Comparison of ENCODE assay signal across 19 cellular contexts in the genomic region with DNA sequence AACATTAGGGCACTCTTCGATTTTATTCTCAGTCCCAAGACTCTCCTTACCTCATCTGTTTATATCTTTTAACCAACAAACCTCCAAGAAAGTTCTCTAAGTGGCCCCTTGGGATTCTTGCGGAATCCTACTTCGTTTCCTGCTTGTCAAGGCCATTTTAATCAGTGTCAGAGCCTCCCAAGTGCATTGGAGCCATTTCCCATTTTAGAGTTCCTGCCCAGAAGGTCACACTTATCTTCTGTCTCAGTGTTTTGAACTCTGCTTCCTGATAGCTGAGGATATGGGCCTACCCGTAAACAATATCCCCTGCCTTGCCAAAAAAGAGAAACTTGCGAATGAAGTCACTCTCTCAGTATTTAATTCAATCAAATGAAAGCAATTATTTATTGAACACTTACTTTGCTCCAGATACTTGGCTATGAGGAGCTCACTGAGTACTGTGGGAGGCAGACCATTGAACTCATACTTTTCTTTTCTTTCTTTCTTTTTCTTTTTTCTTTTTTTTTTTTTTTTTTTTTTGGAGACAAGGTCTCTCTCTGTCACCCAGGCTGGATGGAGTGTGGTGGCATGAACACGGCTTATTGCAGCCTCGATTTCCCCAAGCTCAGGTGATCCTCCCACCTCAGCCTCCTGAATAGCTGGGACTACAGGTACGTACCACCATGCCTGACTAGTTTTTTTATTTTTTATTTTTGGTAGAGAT. TPM values are rescaled to one million over a fixed set of nuclear protein-coding genes. Genes with fewer than 3 reads are reported as not detected.
DNase-seq lines count a peak whose midpoint lies in the region; ATAC-seq and TF ChIP-seq lines count a peak whose summit lies in the region.
"Had no signal": no experiment of that assay in that cellular context is flagged by ENCODE, and none has a peak within 500 bp of the region (broad histone marks: within the 10 kb centered on the region; RNA-seq: fewer than 3 reads in every experiment).

No MANE protein-coding gene starts in this region.

- H3K56ac ChIP-seq in IMR-90 (ENCODE audit: extremely low read depth, insufficient read depth, low read length) = no peak overlapping the region

- no peak overlapping the region for H2BK15ac ChIP-seq in IMR-90 (ENCODE audit: low read depth, low read length)

- no peaks in the 10 kb centered on the region for H3K36me3 ChIP-seq in IMR-90 (ENCODE audit: control insufficient read depth, insufficient read depth, low read length)
- H3K36me3 ChIP-seq: brain microvascular endothelial cell, spleen had no signal

- no peak overlapping the region for H3K23ac ChIP-seq in IMR-90 (ENCODE audit: low read depth, low read length)

- H3K4ac ChIP-seq in IMR-90 (ENCODE audit: low read depth, low read length) = no peak overlapping the region

- no peak overlapping the region for H3K4me2 ChIP-seq in IMR-90 (ENCODE audit: low read depth, low read length)

- no peak overlapping the region for H2AK9ac ChIP-seq in IMR-90 (replicated peaks; ENCODE audit: low read depth, low read length, poor library complexity)

- no peak for TF ChIP-seq RAD21 in IMR-90 (IDR thresholded peaks at IDR 0.05; ENCODE audit: low read length)

- no peak overlapping the region for H3K9ac ChIP-seq in IMR-90 (ENCODE audit: low read depth, low read length)

- H4K8ac ChIP-seq in IMR-90 (ENCODE audit: low read depth in 2 of 2, low read length in 2 of 2) = no peak overlapping the region

- no peak overlapping the region for H2BK5ac ChIP-seq in IMR-90 (ENCODE audit: low read depth, low read length, poor library complexity, severe bottlenecking)

- in situ Hi-C loops in IMR-90 (cut with MboI; ENCODE audit: low sequenced_read_pairs) = no loop called here

- no peak overlapping the region for H2BK120ac ChIP-seq in IMR-90 (ENCODE audit: low read depth, low read length)

- no peak overlapping the region for H3K18ac ChIP-seq in IMR-90 (ENCODE audit: low read depth, low read length)

- no peak overlapping the region for H2BK20ac ChIP-seq in IMR-90 (ENCODE audit: low read depth, low read length)

- peak; percentile 17; the same call in 1 of the 2 replicates for ATAC-seq in IMR-90 (ENCODE audit: low read depth)
- ATAC-seq in SK-N-SH treated with all-trans-retinoic acid at 6 μM for 48 hours = no peak
- ATAC-seq: naive thymus-derived CD4-positive, alpha-beta T cell had no signal

- dilution Hi-C loops in IMR-90 (cut with HindIII; ENCODE audit: low sequenced_read_pairs, unreplicated experiment) = no loop called here

- H3K27me3 ChIP-seq in IMR-90 (ENCODE audit: control insufficient read depth, insufficient read depth, low read length) (no peaks in the 10 kb centered on the region; the same call in 1 of the 2 replicates), dorsolateral prefrontal cortex (no peaks in the 10 kb centered on the region)
- H3K27me3 ChIP-seq: brain microvascular endothelial cell had no signal

- no peaks in the 10 kb centered on the region for H3K9me1 ChIP-seq in IMR-90 (ENCODE audit: insufficient read depth, low read length)

- POLR2A ChIA-PET in IMR-90 (lab: Charles Lee; ENCODE audit: unreplicated experiment) = no interaction called here

- no peak overlapping the region for H3K14ac ChIP-seq in IMR-90 (replicated peaks; ENCODE audit: low read depth, low read length)

- no peak overlapping the region for H2AK5ac ChIP-seq in IMR-90 (ENCODE audit: low read depth, low read length)

- H3K4me3 ChIP-seq in IMR-90 (ENCODE audit: insufficient read depth, low read depth, low read length) (no peak overlapping the region), choroid plexus epithelial cell (ENCODE audit: low read depth, low read length) (no peak overlapping the region), dorsolateral prefrontal cortex (no peak overlapping the region)
- H3K4me3 ChIP-seq: spleen had no signal

- H2AFZ ChIP-seq in IMR-90 (replicated peaks; ENCODE audit: low read length, poor library complexity) = no peak overlapping the region

- H4K5ac ChIP-seq in IMR-90 (ENCODE audit: low read depth, low read length) = no peak overlapping the region

- H3K27ac ChIP-seq in IMR-90 (ENCODE audit: insufficient read depth, low read length) (no peak overlapping the region), dorsolateral prefrontal cortex (peak overlapping the region in 1 of 59 donors; percentile 44)
- H3K27ac ChIP-seq: brain microvascular endothelial cell had no signal

- CTCF ChIA-PET in IMR-90 (lab: Yijun Ruan, JAX) = interaction anchor here (0.7 to 0.8 kb wide), 2 partner anchors 20 to 25 kb away, joined by 8 to 10 read pairs; no protein-coding TSS in a partner anchor

- intact Hi-C loops in IMR-90 (cut with micrococcal nuclease) (no loop called here), dorsolateral prefrontal cortex (cut with DNase I) (no loop called here)

- DNase-seq in IMR-90 = peak; percentile 15
- DNase-seq in choroid plexus epithelial cell (ENCODE audit: low read depth) = peak; percentile 58
- peak; percentile 49 for DNase-seq in left kidney (ENCODE audit: low read depth, low spot score)
- peak; percentile 46 for DNase-seq in pulmonary artery endothelial cell (ENCODE audit: low read depth, low spot score)
- DNase-seq in AG08395 (ENCODE audit: low spot score) = no peak
- no peak for DNase-seq in nucleus accumbens (lab: John Stamatoyannopoulos, UW)
- DNase-seq in dorsolateral prefrontal cortex = no peak
- DNase-seq: activated naive CD8-positive, alpha-beta T cell treated with anti-CD3 and anti-CD28 coated beads, Interleukin-2, amount 10 ng/mL, durations not matched to agents 7 days and 5 days; brain microvascular endothelial cell; DMS79; glutamatergic neuron; naive thymus-derived CD4-positive, alpha-beta T cell; NCI-H1436; NCI-H526 treated with DMSO at 0.1 percent for 48 hours; spleen; stimulated activated CD8-positive, alpha-beta memory T cell treated with anti-CD3 and anti-CD28 coated beads, Interleukin-4, amount 100 ng/mL, for 48 hours; substantia nigra; T-helper 2 cell had no signal

- TF ChIP-seq CTCF in IMR-90 (conservative IDR thresholded peaks at IDR 0.05; ENCODE audit: low read depth, low read length) (no peak), choroid plexus epithelial cell (conservative IDR thresholded peaks at IDR 0.05; ENCODE audit: low read depth, low read length) (no peak), dorsolateral prefrontal cortex (IDR thresholded peaks at IDR 0.05 in 54 of 56, conservative IDR thresholded peaks at IDR 0.05 in 2 of 56; ENCODE audit: low read depth in 1 of 56, partially characterized antibody in 56 of 56) (no peak)

- no TSS peak for BruUV-seq in IMR-90 (replicated peaks; lab: Mats Ljungman, UMichigan)

- no peak for TF ChIP-seq POLR2A in IMR-90 (IDR thresholded peaks at IDR 0.05; ENCODE audit: low read depth, low read length)

- H3K9me3 ChIP-seq in IMR-90 (ENCODE audit: control insufficient read depth, insufficient read depth, low read length) = no peaks in the 10 kb centered on the region
- H3K9me3 ChIP-seq: spleen had no signal

- H4K20me1 ChIP-seq in IMR-90 (ENCODE audit: insufficient read depth, low read length) = no peaks in the 10 kb centered on the region

- H3K79me1 ChIP-seq in IMR-90 (ENCODE audit: low read depth in 1 of 2, low read length in 2 of 2) = no peaks in the 10 kb centered on the region

- H4K91ac ChIP-seq in IMR-90 (ENCODE audit: insufficient read depth, low read depth, low read length) = no peak overlapping the region

- WGBS in IMR-90 (ENCODE audit: extremely low coverage in 2 of 2, insufficient read length in 1 of 2), 2 experiments = 47% methylated on average over 2 of the region's 8 CpGs; no CpG with 5 or more reads in 1 of the 2 experiments

- H3K4me1 ChIP-seq in IMR-90 (ENCODE audit: control insufficient read depth, insufficient read depth, low read length) = 0 out of 2 replicates have a peak, but pooled peaks cover 2% of the 10 kb centered on the region

TF ChIP-seq in IMR-90, 13 proteins besides CTCF, POLR2A, EP300 and RAD21:
- TF ChIP-seq MAZ (IDR thresholded peaks at IDR 0.05; ENCODE audit: borderline replicate concordance, low read depth, low read length) = no peak
- TF ChIP-seq FOS (IDR thresholded peaks at IDR 0.05; ENCODE audit: low read depth, low read length) = no peak
- no peak for TF ChIP-seq SMC3 (IDR thresholded peaks at IDR 0.05; ENCODE audit: low read depth, low read length)
- TF ChIP-seq, protein P1, sequence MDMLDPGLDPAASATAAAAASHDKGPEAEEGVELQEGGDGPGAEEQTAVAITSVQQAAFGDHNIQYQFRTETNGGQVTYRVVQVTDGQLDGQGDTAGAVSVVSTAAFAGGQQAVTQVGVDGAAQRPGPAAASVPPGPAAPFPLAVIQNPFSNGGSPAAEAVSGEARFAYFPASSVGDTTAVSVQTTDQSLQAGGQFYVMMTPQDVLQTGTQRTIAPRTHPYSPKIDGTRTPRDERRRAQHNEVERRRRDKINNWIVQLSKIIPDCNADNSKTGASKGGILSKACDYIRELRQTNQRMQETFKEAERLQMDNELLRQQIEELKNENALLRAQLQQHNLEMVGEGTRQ (IDR thresholded peaks at IDR 0.05; ENCODE audit: low read depth, low read length) = no peak

RNA-seq across cellular contexts. Expression of a gene that starts 5.7 kb away (rescaled TPM):
- total RNA-seq in IMR-90 (2012; rRNA removed) = under 0.01 and 0.18 TPM in 2 replicates
- polyA plus RNA-seq in IMR-90 (2012; rRNA removed) = 0.15 TPM in 1 of 2 replicates, not detected in the other
- polyA plus RNA-seq in IMR-90 (2012; cell fraction: cytosol; rRNA removed) = not detected in 2 replicates
- polyA plus RNA-seq in IMR-90 (2012; cell fraction: nucleus; rRNA removed; ENCODE audit: low replicate concordance) = 0.07 TPM in 1 of 2 replicates, not detected in the other
- 0.07 and 1.4 TPM in 2 replicates for total RNA-seq in pulmonary artery endothelial cell
- 10 to 100 TPM in 41 of 120 experiments, 1 to 10 TPM in 79; 1.5 to 28.3 (median 8.8) TPM for total RNA-seq in dorsolateral prefrontal cortex
- total RNA-seq: activated naive CD8-positive, alpha-beta T cell treated with anti-CD3 and anti-CD28 coated beads, Interleukin-2, amount 10 ng/mL, durations not matched to agents 7 days and 5 days had no signal
- polyA plus RNA-seq: naive thymus-derived CD4-positive, alpha-beta T cell had no signal

Comparison
In these comparisons a context has a peak if more than half of its experiments do, and no peak if none do; other contexts are left out.
1. DNase-seq: peak in IMR-90 (single experiment), choroid plexus epithelial cell (single experiment), left kidney (single experiment) and pulmonary artery endothelial cell (single experiment); none in AG08395 (single experiment), nucleus accumbens (0 of 56) and dorsolateral prefrontal cortex (0 of 10).